ENCODE assay signal across 21 cellular contexts in genomic region chr3:58210761-58211477, GRCh38. TPM values are rescaled to one million over a fixed set of nuclear protein-coding genes. Genes with fewer than 3 reads are reported as not detected.
A peak's percentile ranks its signal among the peaks of the same experiment; 100 is the strongest.
DNase-seq lines count a peak whose midpoint lies in the region; ATAC-seq and TF ChIP-seq lines count a peak whose summit lies in the region.
"Had no signal": no experiment of that assay in that cellular context is flagged by ENCODE, and none has a peak within 500 bp of the region (broad histone marks: within the 10 kb centered on the region; RNA-seq: fewer than 3 reads in every experiment).

TSS of gene DNASE1L3 (minus strand) at chr3:58210972. CDS start at chr3:58210906, 66 bp downstream.

- no peaks in the 10 kb centered on the region for H3K36me3 ChIP-seq in right lobe of liver

- H3K27ac Mint-ChIP-seq in chondrocyte (ENCODE audit: unreplicated experiment): peak within 1 kb of the TSS; percentile 9
- peak within 1 kb of the TSS; percentile 46 for H3K27ac Mint-ChIP-seq in stimulated activated effector memory CD8-positive, alpha-beta T cell treated with anti-CD3 and anti-CD28 coated beads, Interleukin-12 subunit alpha, Interleukin-12 subunit beta, amount 100 ng/mL, for 72 hours

- H3K4me3 Mint-ChIP-seq in chondrocyte (ENCODE audit: unreplicated experiment): no peak within 1 kb of the TSS
- no peak within 1 kb of the TSS for H3K4me3 Mint-ChIP-seq in stimulated activated effector memory CD8-positive, alpha-beta T cell treated with anti-CD3 and anti-CD28 coated beads, Interleukin-12 subunit alpha, Interleukin-12 subunit beta, amount 100 ng/mL, for 72 hours

- H3K36me3 Mint-ChIP-seq in chondrocyte (ENCODE audit: low read depth): no peaks in the 10 kb centered on the region
- H3K36me3 Mint-ChIP-seq in stimulated activated effector memory CD8-positive, alpha-beta T cell treated with anti-CD3 and anti-CD28 coated beads, Interleukin-12 subunit alpha, Interleukin-12 subunit beta, amount 100 ng/mL, for 72 hours: no peaks in the 10 kb centered on the region

- peaks cover 20% of the 10 kb centered on the region for H3K27me3 Mint-ChIP-seq in chondrocyte (ENCODE audit: low read depth)

- DNase-seq in LNCaP clone FGC (ENCODE audit: low read depth): peak; percentile 68
- no peak for DNase-seq in chondrocyte (ENCODE audit: low spot score)
- peak in 2 of 3 donors; percentile 51 to 52 for DNase-seq in right lobe of liver
- no peak for DNase-seq in stimulated activated effector memory CD8-positive, alpha-beta T cell treated with anti-CD3 and anti-CD28 coated beads, Interleukin-12 subunit alpha, Interleukin-12 subunit beta, amount 100 ng/mL, for 72 hours (ENCODE audit: low spot score in 2 of 2)
- no peak for DNase-seq in NCI-H2171 (lab: John Stamatoyannopoulos, UW)
- DNase-seq in activated gamma-delta T cell (lab: John Stamatoyannopoulos, UW): no peak
- DNase-seq: activated CD4-positive, alpha-beta T cell treated with anti-CD3 and anti-CD28 coated beads for 4 hours; activated effector memory CD4-positive, alpha-beta T cell treated with anti-CD3 and anti-CD28 coated beads, Interleukin-2, amount 50 U/mL, for 16 hours; amygdala; central memory CD4-positive, alpha-beta T cell; COR-L47; effector memory CD4-positive, alpha-beta T cell; NCI-H1092; NCI-H2107; NCI-H524; stimulated activated CD4-positive, alpha-beta T cell treated with anti-CD3 and anti-CD28 coated beads, Interleukin-15, amount 100 ng/mL, for 24 hours; stimulated activated naive CD4-positive, alpha-beta T cell had no signal

- peak; percentile 25 to 49 (median 34) for ATAC-seq in right lobe of liver
- ATAC-seq in stimulated activated effector memory CD8-positive, alpha-beta T cell treated with anti-CD3 and anti-CD28 coated beads, Interleukin-12 subunit alpha, Interleukin-12 subunit beta, amount 100 ng/mL, for 72 hours: no peak
- ATAC-seq in HG03442 (IDR thresholded peaks at IDR 0.05; ENCODE audit: unreplicated experiment): no peak
- no peak for ATAC-seq in GM19397 (IDR thresholded peaks at IDR 0.05; ENCODE audit: unreplicated experiment)

- WGBS in right lobe of liver (ENCODE audit: insufficient coverage, low coverage, low lambda C conversion rate, missing lambda C conversion rate): 67% methylated on average over 9 of the region's 14 CpGs

- no peaks in the 10 kb centered on the region for H3K27me3 ChIP-seq in right lobe of liver

- TF ChIP-seq POLR2A in right lobe of liver (IDR thresholded peaks at IDR 0.05): no peak

- peak within 1 kb of the TSS; percentile 12 to 41 (median 39) for H3K27ac ChIP-seq in right lobe of liver

- intact Hi-C loops in right lobe of liver (cut with DNase I): no loop called here

- TF ChIP-seq CTCF in LNCaP clone FGC (IDR thresholded peaks at IDR 0.05; ENCODE audit: control insufficient read depth, extremely low read depth, insufficient read depth): no peak
- no peak for TF ChIP-seq CTCF in chondrocyte (IDR thresholded peaks at IDR 0.05)
- no peak for TF ChIP-seq CTCF in right lobe of liver (IDR thresholded peaks at IDR 0.05)

- no peak within 1 kb of the TSS for H3K4me3 ChIP-seq in LNCaP clone FGC (ENCODE audit: low read depth, low read length)
- H3K4me3 ChIP-seq in right lobe of liver: peak within 1 kb of the TSS; percentile 19 to 33 (median 30)

- peaks cover 0 to 33% (median 9%) of the 10 kb centered on the region in 4 donors for H3K4me1 ChIP-seq in right lobe of liver

- no peaks in the 10 kb centered on the region for H3K4me1 Mint-ChIP-seq in chondrocyte (ENCODE audit: low read depth)
- peaks cover 30% of the 10 kb centered on the region for H3K4me1 Mint-ChIP-seq in stimulated activated effector memory CD8-positive, alpha-beta T cell treated with anti-CD3 and anti-CD28 coated beads, Interleukin-12 subunit alpha, Interleukin-12 subunit beta, amount 100 ng/mL, for 72 hours

- H3K9me3 ChIP-seq in right lobe of liver: no peaks in the 10 kb centered on the region

- no peaks in the 10 kb centered on the region for H3K9me3 Mint-ChIP-seq in chondrocyte (ENCODE audit: low read depth)
- no peaks in the 10 kb centered on the region for H3K9me3 Mint-ChIP-seq in stimulated activated effector memory CD8-positive, alpha-beta T cell treated with anti-CD3 and anti-CD28 coated beads, Interleukin-12 subunit alpha, Interleukin-12 subunit beta, amount 100 ng/mL, for 72 hours

RNA-seq across cellular contexts. Expression of gene DNASE1L3, which starts in this region (rescaled TPM):
- not detected in 3 replicates for total RNA-seq in chondrocyte
- total RNA-seq in right lobe of liver: 100 to 1,000 TPM in 1 of 6 experiments, 10 to 100 TPM in 5; 32.9 to 134 (median 61.0) TPM
- total RNA-seq: fibroblast of lung, renal cortical epithelial cell had no signal

Comparison
In these comparisons a context has a peak if more than half of its experiments do, and no peak if none do; other contexts are left out.
1. RNA of gene DNASE1L3 (total RNA-seq): 32.9 to 134 TPM in right lobe of liver; not detected in chondrocyte; every median in the first group is over 10 times any median in the second.
2. DNase-seq: peak in LNCaP clone FGC (single experiment) and right lobe of liver (2 of 3); none in chondrocyte (single experiment), stimulated activated effector memory CD8-positive, alpha-beta T cell treated with anti-CD3 and anti-CD28 coated beads, Interleukin-12 subunit alpha, Interleukin-12 subunit beta, amount 100 ng/mL, for 72 hours (0 of 2), NCI-H2171 (single experiment) and activated gamma-delta T cell (single experiment).
3. ATAC-seq: peak in right lobe of liver (4 of 4); none in stimulated activated effector memory CD8-positive, alpha-beta T cell treated with anti-CD3 and anti-CD28 coated beads, Interleukin-12 subunit alpha, Interleukin-12 subunit beta, amount 100 ng/mL, for 72 hours (single experiment), HG03442 (single experiment) and GM19397 (single experiment).